In genomic region chr12:129257526-129257925, GRCh38 we compare ENCODE assay signal across 17 cellular contexts.
A peak's percentile ranks its signal among the peaks of the same experiment; 100 is the strongest.
DNase-seq lines count a peak whose midpoint lies in the region; ATAC-seq, FAIRE-seq and TF ChIP-seq lines count a peak whose summit lies in the region.
"Had no signal": no experiment of that assay in that cellular context is flagged by ENCODE, and none has a peak within 500 bp of the region (broad histone marks: within the 10 kb centered on the region; RNA-seq: fewer than 3 reads in every experiment).

No MANE protein-coding gene starts in this region.

- in situ Hi-C loops in mammary epithelial cell (cut with MboI; ENCODE audit: low sequenced_read_pairs in 2 of 2) = no loop called here

- no peak for TF ChIP-seq CTCF in MCF 10A (IDR thresholded peaks at IDR 0.05; ENCODE audit: unreplicated experiment)
- TF ChIP-seq CTCF in mammary epithelial cell (conservative IDR thresholded peaks at IDR 0.05 in 1 of 2, IDR thresholded peaks at IDR 0.05 in 1 of 2; ENCODE audit: extremely low read depth in 1 of 2, insufficient read depth in 1 of 2, low read depth in 1 of 2, low read length in 2 of 2) = no peak
- TF ChIP-seq CTCF in astrocyte (IDR thresholded peaks at IDR 0.05; ENCODE audit: insufficient read depth, low read depth, low read length) = no peak

- H3K4me3 ChIP-seq in mammary epithelial cell (replicated peaks in 1 of 3; ENCODE audit: insufficient read depth in 1 of 3, low read depth in 2 of 3, low read length in 3 of 3) (no peak overlapping the region), astrocyte (ENCODE audit: insufficient read depth, low read depth, low read length) (no peak overlapping the region)
- H3K4me3 ChIP-seq: BLaER1, GM12878, GM23338 had no signal

- H3K27me3 Mint-ChIP-seq in MCF 10A (ENCODE audit: insufficient read depth, unreplicated experiment) (no peaks in the 10 kb centered on the region), astrocyte (ENCODE audit: low read depth, unreplicated experiment) (no peaks in the 10 kb centered on the region)
- H3K27me3 Mint-ChIP-seq: CD8-positive, alpha-beta memory T cell had no signal

- H3K36me3 ChIP-seq in mammary epithelial cell (ENCODE audit: insufficient read depth, low read length) (no peaks in the 10 kb centered on the region), astrocyte (ENCODE audit: insufficient read depth, low read length) (no peaks in the 10 kb centered on the region)
- H3K36me3 ChIP-seq: BLaER1 had no signal

- no peaks in the 10 kb centered on the region for H3K4me1 ChIP-seq in mammary epithelial cell (ENCODE audit: insufficient read depth, low read length)
- H3K4me1 ChIP-seq in astrocyte (ENCODE audit: insufficient read depth, low read length) = peaks cover 4% of the 10 kb centered on the region
- H3K4me1 ChIP-seq: Caco-2 had no signal

- CTCF ChIA-PET in MCF 10A (lab: Yijun Ruan, JAX) = interaction anchor here (0.6 kb wide), 1 partner anchor 66 kb away, joined by 3 read pairs; no protein-coding TSS in a partner anchor
- CTCF ChIA-PET in mammary epithelial cell (lab: Charles Lee; ENCODE audit: low non-redundant PET) = no interaction called here

- no peak overlapping the region for H3K27ac ChIP-seq in mammary epithelial cell (ENCODE audit: insufficient read depth, low read depth, low read length)
- H3K27ac ChIP-seq in astrocyte (ENCODE audit: low read depth, low read length) = no peak overlapping the region
- H3K27ac ChIP-seq: BLaER1 had no signal

- dilution Hi-C loops in mammary epithelial cell (cut with HindIII; ENCODE audit: low sequenced_read_pairs) = no loop called here

- H3K9me3 ChIP-seq in mammary epithelial cell (replicated peaks; ENCODE audit: insufficient read depth, low read length) (peaks cover 18% of the 10 kb centered on the region), astrocyte (ENCODE audit: insufficient read depth, low read depth, low read length) (no peaks in the 10 kb centered on the region)
- H3K9me3 ChIP-seq: BLaER1, Caco-2 had no signal

- peaks cover 30% of the 10 kb centered on the region for H3K9me3 Mint-ChIP-seq in MCF 10A (ENCODE audit: unreplicated experiment)
- peaks cover 14% of the 10 kb centered on the region for H3K9me3 Mint-ChIP-seq in astrocyte (ENCODE audit: unreplicated experiment)

- H3K36me3 Mint-ChIP-seq in MCF 10A (ENCODE audit: insufficient read depth, unreplicated experiment) (no peaks in the 10 kb centered on the region), astrocyte (ENCODE audit: low read depth, unreplicated experiment) (no peaks in the 10 kb centered on the region)
- H3K36me3 Mint-ChIP-seq: CD8-positive, alpha-beta memory T cell had no signal

- H3K9ac ChIP-seq in mammary epithelial cell (ENCODE audit: insufficient read depth, low read length) (no peak overlapping the region), astrocyte (ENCODE audit: low read length) (no peak overlapping the region)
- H3K9ac ChIP-seq: BLaER1 had no signal

- H3K4me3 Mint-ChIP-seq in MCF 10A (ENCODE audit: unreplicated experiment) (no peak overlapping the region), astrocyte (ENCODE audit: unreplicated experiment) (no peak overlapping the region)
- H3K4me3 Mint-ChIP-seq: CD8-positive, alpha-beta memory T cell; GM23338 had no signal

- BruUV-seq in MCF 10A (replicated peaks; lab: Mats Ljungman, UMichigan) = no TSS peak
- no TSS peak for BruUV-seq in mammary epithelial cell (replicated peaks; lab: Mats Ljungman, UMichigan)

- H3K79me2 ChIP-seq in mammary epithelial cell (ENCODE audit: insufficient read depth, low read length) = no peaks in the 10 kb centered on the region
- H3K79me2 ChIP-seq in astrocyte (ENCODE audit: insufficient read depth, low read length) = no peaks in the 10 kb centered on the region

- peak; percentile 0 for DNase-seq in MCF 10A (ENCODE audit: unreplicated experiment)
- no peak for DNase-seq in mammary epithelial cell
- DNase-seq in astrocyte (ENCODE audit: low read depth) = peak; percentile 49
- peak; percentile 78 for DNase-seq in islet precursor cell
- no peak for DNase-seq in activated effector memory CD4-positive, alpha-beta T cell treated with anti-CD3 and anti-CD28 coated beads, Interleukin-2, amount 50 U/mL, for 16 hours
- no peak for DNase-seq in NCI-H1048 (lab: John Stamatoyannopoulos, UW)
- no peak for DNase-seq in DMS114 treated with DMSO at 0.1 percent for 48 hours (lab: John Stamatoyannopoulos, UW; ENCODE audit: unreplicated experiment)
- DNase-seq: 8988T; AML-193; Caco-2; CD8-positive, alpha-beta memory T cell; DMS53; H7 had no signal

- 52% methylated on average over 3 of the region's 3 CpGs for WGBS in mammary epithelial cell (ENCODE audit: low coverage, missing lambda C conversion rate)

- POLR2A ChIA-PET in MCF 10A (lab: Yijun Ruan, JAX) = interaction anchor here (0.5 kb wide), 1 partner anchor 10 kb away, joined by 3 read pairs; no protein-coding TSS in a partner anchor

- H3K4me1 Mint-ChIP-seq in MCF 10A (ENCODE audit: insufficient read depth, unreplicated experiment) (no peaks in the 10 kb centered on the region), astrocyte (ENCODE audit: low read depth, unreplicated experiment) (no peaks in the 10 kb centered on the region)
- H3K4me1 Mint-ChIP-seq: CD8-positive, alpha-beta memory T cell; GM23338 had no signal

- no peak overlapping the region for H3K4me2 ChIP-seq in mammary epithelial cell (ENCODE audit: insufficient read depth, low read depth, low read length)
- peak overlapping the region; percentile 11 for H3K4me2 ChIP-seq in astrocyte (ENCODE audit: low read length)
- H3K4me2 ChIP-seq: BLaER1, GM23338 had no signal

- intact Hi-C loops in MCF 10A (cut with micrococcal nuclease) (no loop called here), mammary epithelial cell (cut with micrococcal nuclease) (no loop called here)

- FAIRE-seq in astrocyte (lab: Jason Lieb, UNC) = no peak
- FAIRE-seq: GM12878 had no signal

- no peak overlapping the region for H2AFZ ChIP-seq in mammary epithelial cell (ENCODE audit: low read depth, low read length)
- no peak overlapping the region for H2AFZ ChIP-seq in astrocyte (ENCODE audit: low read depth, low read length)
- H2AFZ ChIP-seq: GM23338 had no signal

- ATAC-seq in GM18858 (IDR thresholded peaks at IDR 0.05; ENCODE audit: unreplicated experiment) = no peak
- ATAC-seq: GM12878, GM23338 had no signal

- no peaks in the 10 kb centered on the region for H3K27me3 ChIP-seq in mammary epithelial cell (ENCODE audit: insufficient read depth, low read length)
- H3K27me3 ChIP-seq in astrocyte (ENCODE audit: insufficient read depth, low read length) = no peaks in the 10 kb centered on the region
- H3K27me3 ChIP-seq: BLaER1 had no signal

- H4K20me1 ChIP-seq in mammary epithelial cell (ENCODE audit: insufficient read depth, low read length) (no peaks in the 10 kb centered on the region), astrocyte (ENCODE audit: insufficient read depth, low read length) (no peaks in the 10 kb centered on the region)
- H4K20me1 ChIP-seq: BLaER1 had no signal

- H3K27ac Mint-ChIP-seq in MCF 10A (ENCODE audit: low read depth, unreplicated experiment) (no peak overlapping the region), astrocyte (ENCODE audit: unreplicated experiment) (no peak overlapping the region)
- H3K27ac Mint-ChIP-seq: CD8-positive, alpha-beta memory T cell; GM23338 had no signal

Comparison
In these comparisons a context has a peak if more than half of its experiments do, and no peak if none do; other contexts are left out.
1. DNase-seq: peak in MCF 10A (single experiment), astrocyte (single experiment) and islet precursor cell (single experiment); none in mammary epithelial cell (single experiment), activated effector memory CD4-positive, alpha-beta T cell treated with anti-CD3 and anti-CD28 coated beads, Interleukin-2, amount 50 U/mL, for 16 hours (single experiment), NCI-H1048 (single experiment) and DMS114 treated with DMSO at 0.1 percent for 48 hours (single experiment).